1 cellular context compared by ENCODE assay signal in the genomic region with DNA sequence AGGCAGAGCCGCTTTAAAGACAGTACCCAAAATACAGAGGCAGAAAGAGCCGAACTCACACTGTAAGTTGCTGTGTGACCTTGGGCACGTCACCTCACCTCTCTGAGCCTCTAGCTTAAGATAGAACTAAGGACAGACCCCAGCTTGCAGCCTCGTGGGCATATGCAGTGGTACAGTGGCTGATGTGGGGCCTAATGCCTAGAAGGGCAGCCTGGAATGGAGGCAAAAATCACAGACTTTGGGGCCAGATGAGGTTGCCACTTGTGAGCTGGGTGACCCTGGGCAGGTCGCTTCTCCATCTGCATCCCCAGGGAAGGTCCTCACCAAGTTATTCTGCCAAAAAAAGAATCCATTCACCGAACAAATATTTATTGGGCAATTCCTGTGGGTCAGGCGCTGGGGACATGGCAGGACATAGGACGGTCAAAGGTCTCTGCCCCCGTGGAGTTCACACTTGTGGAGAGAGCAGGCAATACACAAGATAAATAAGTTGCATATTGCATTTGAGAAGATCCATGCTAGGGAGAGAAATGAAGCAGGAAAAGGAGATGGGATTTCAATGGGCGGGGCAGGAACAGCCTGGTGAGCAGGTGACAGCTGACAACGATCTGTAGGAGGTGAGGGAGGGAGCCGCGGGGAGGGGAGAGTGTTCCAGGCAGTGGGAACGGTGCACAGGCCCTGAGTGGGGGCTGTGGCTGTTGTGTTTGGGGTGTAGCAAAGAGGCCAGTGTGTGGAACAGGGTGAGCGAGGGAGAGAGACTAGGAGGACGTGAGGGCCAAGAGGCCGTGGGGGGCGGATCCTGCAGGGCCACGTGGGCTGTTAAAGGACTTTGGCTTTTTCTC.
TF ChIP-seq lines count a peak whose summit lies in the region.

No MANE protein-coding gene starts in this region.

TF ChIP-seq in HepG2, 621 proteins besides CTCF, POLR2A, EP300 and RAD21 (continued from another document and continues in another):
- TF ChIP-seq, protein P1, sequence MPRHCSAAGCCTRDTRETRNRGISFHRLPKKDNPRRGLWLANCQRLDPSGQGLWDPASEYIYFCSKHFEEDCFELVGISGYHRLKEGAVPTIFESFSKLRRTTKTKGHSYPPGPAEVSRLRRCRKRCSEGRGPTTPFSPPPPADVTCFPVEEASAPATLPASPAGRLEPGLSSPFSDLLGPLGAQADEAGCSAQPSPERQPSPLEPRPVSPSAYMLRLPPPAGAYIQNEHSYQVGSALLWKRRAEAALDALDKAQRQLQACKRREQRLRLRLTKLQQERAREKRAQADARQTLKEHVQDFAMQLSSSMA (CRISPR knock-in tag; IDR thresholded peaks at IDR 0.05) = peak; percentile 87
- 0 out of 2 replicates have a peak, but pooled peaks have one; percentile 84 for TF ChIP-seq ZNF550 (CRISPR knock-in tag; IDR thresholded peaks at IDR 0.05; ENCODE audit: borderline replicate concordance)
- TF ChIP-seq PTBP1 (IDR thresholded peaks at IDR 0.05; ENCODE audit: low read depth, low read length, poor library complexity, severe bottlenecking) = no peak
- TF ChIP-seq RBM22 (optimal IDR thresholded peaks at IDR 0.05; ENCODE audit: low read length) = peak; percentile 84
- TF ChIP-seq MEIS1 (CRISPR knock-in tag; IDR thresholded peaks at IDR 0.05; ENCODE audit: borderline replicate concordance) = peak; percentile 34; the same call in 1 of the 2 replicates
- peak; percentile 93 for TF ChIP-seq FOXK2 (IDR thresholded peaks at IDR 0.05)
- peak; percentile 88 for TF ChIP-seq ZNF589 (CRISPR knock-in tag; conservative IDR thresholded peaks at IDR 0.05)
- TF ChIP-seq ZNF460 (CRISPR knock-in tag; IDR thresholded peaks at IDR 0.05; ENCODE audit: borderline replicate concordance) = peak; percentile 27; the same call in 1 of the 2 replicates
- TF ChIP-seq ZNF12 (CRISPR knock-in tag; IDR thresholded peaks at IDR 0.05) = peak; percentile 58; the same call in 1 of the 2 replicates
- TF ChIP-seq SIN3A (IDR thresholded peaks at IDR 0.05; ENCODE audit: borderline replicate concordance, low read depth, low read length) = peak; percentile 84; the same call in 1 of the 2 replicates
- no peak for TF ChIP-seq ATRX (CRISPR knock-in tag; IDR thresholded peaks at IDR 0.05; ENCODE audit: borderline replicate concordance)
- TF ChIP-seq NFKBIZ (CRISPR knock-in tag; IDR thresholded peaks at IDR 0.05) = peak; percentile 73
- peak; percentile 83 for TF ChIP-seq GTF3A (CRISPR knock-in tag; conservative IDR thresholded peaks at IDR 0.05)
- TF ChIP-seq, protein P2, sequence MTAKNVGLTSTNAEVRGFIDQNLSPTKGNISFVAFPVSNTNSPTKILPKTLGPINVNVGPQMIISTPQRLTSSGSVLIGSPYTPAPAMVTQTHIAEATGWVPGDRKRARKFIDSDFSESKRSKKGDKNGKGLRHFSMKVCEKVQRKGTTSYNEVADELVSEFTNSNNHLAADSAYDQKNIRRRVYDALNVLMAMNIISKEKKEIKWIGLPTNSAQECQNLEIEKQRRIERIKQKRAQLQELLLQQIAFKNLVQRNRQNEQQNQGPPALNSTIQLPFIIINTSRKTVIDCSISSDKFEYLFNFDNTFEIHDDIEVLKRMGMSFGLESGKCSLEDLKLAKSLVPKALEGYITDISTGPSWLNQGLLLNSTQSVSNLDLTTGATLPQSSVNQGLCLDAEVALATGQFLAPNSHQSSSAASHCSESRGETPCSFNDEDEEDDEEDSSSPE (CRISPR knock-in tag; IDR thresholded peaks at IDR 0.05) = peak; percentile 20; the same call in 1 of the 2 replicates
- peak; percentile 99 for TF ChIP-seq ZNF746 (CRISPR knock-in tag; IDR thresholded peaks at IDR 0.05)
- no peak; the same call in 1 of the 2 replicates for TF ChIP-seq ZNF766 (CRISPR knock-in tag; IDR thresholded peaks at IDR 0.05; ENCODE audit: borderline replicate concordance)
- no peak; the same call in none of the 2 replicates for TF ChIP-seq PAWR (CRISPR knock-in tag; IDR thresholded peaks at IDR 0.05; ENCODE audit: borderline replicate concordance)
- TF ChIP-seq, protein P3, sequence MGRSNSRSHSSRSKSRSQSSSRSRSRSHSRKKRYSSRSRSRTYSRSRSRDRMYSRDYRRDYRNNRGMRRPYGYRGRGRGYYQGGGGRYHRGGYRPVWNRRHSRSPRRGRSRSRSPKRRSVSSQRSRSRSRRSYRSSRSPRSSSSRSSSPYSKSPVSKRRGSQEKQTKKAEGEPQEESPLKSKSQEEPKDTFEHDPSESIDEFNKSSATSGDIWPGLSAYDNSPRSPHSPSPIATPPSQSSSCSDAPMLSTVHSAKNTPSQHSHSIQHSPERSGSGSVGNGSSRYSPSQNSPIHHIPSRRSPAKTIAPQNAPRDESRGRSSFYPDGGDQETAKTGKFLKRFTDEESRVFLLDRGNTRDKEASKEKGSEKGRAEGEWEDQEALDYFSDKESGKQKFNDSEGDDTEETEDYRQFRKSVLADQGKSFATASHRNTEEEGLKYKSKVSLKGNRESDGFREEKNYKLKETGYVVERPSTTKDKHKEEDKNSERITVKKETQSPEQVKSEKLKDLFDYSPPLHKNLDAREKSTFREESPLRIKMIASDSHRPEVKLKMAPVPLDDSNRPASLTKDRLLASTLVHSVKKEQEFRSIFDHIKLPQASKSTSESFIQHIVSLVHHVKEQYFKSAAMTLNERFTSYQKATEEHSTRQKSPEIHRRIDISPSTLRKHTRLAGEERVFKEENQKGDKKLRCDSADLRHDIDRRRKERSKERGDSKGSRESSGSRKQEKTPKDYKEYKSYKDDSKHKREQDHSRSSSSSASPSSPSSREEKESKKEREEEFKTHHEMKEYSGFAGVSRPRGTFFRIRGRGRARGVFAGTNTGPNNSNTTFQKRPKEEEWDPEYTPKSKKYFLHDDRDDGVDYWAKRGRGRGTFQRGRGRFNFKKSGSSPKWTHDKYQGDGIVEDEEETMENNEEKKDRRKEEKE (IDR thresholded peaks at IDR 0.05) = no peak
- TF ChIP-seq, protein P4, sequence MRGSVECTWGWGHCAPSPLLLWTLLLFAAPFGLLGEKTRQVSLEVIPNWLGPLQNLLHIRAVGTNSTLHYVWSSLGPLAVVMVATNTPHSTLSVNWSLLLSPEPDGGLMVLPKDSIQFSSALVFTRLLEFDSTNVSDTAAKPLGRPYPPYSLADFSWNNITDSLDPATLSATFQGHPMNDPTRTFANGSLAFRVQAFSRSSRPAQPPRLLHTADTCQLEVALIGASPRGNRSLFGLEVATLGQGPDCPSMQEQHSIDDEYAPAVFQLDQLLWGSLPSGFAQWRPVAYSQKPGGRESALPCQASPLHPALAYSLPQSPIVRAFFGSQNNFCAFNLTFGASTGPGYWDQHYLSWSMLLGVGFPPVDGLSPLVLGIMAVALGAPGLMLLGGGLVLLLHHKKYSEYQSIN (CRISPR knock-in tag; IDR thresholded peaks at IDR 0.05; ENCODE audit: borderline replicate concordance) = no peak; the same call in 1 of the 2 replicates
- TF ChIP-seq, protein P5, sequence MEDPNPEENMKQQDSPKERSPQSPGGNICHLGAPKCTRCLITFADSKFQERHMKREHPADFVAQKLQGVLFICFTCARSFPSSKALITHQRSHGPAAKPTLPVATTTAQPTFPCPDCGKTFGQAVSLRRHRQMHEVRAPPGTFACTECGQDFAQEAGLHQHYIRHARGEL (CRISPR knock-in tag; IDR thresholded peaks at IDR 0.05) = peak; percentile 5; the same call in 1 of the 2 replicates
- TF ChIP-seq RFX1 (IDR thresholded peaks at IDR 0.05) = no peak
- no peak for TF ChIP-seq U2AF1 (optimal IDR thresholded peaks at IDR 0.05; ENCODE audit: low read depth, low read length)
- peak; percentile 20; the same call in 1 of the 2 replicates for TF ChIP-seq ZNF225 (CRISPR knock-in tag; IDR thresholded peaks at IDR 0.05)
- TF ChIP-seq, protein P6, sequence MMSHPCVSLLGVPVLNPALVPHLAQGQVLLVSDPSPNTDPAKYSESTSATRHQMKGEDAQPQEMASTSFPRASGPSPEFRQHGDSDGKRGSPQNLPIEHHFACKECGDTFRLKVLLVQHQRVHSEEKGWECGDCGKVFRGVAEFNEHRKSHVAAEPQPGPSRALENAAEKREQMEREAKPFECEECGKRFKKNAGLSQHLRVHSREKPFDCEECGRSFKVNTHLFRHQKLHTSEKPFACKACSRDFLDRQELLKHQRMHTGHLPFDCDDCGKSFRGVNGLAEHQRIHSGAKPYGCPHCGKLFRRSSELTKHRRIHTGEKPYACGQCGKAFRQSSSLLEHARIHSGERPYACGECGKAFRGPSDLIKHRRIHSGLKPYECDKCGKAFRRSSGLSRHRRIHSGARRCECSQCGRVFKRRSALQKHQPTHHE (CRISPR knock-in tag; IDR thresholded peaks at IDR 0.05; ENCODE audit: borderline replicate concordance) = no peak; the same call in 1 of the 2 replicates
- TF ChIP-seq HMG20A (CRISPR knock-in tag; IDR thresholded peaks at IDR 0.05; ENCODE audit: borderline replicate concordance) = peak; percentile 96
- TF ChIP-seq ZNF121 (CRISPR knock-in tag; IDR thresholded peaks at IDR 0.05) = peak; percentile 55; the same call in 1 of the 2 replicates
- no peak for TF ChIP-seq PCBP2 (optimal IDR thresholded peaks at IDR 0.05; ENCODE audit: low read depth, low read length, poor library complexity, severe bottlenecking)
- no peak for TF ChIP-seq HNRNPUL1 (IDR thresholded peaks at IDR 0.05; ENCODE audit: low read depth, low read length)
- TF ChIP-seq, protein P7, sequence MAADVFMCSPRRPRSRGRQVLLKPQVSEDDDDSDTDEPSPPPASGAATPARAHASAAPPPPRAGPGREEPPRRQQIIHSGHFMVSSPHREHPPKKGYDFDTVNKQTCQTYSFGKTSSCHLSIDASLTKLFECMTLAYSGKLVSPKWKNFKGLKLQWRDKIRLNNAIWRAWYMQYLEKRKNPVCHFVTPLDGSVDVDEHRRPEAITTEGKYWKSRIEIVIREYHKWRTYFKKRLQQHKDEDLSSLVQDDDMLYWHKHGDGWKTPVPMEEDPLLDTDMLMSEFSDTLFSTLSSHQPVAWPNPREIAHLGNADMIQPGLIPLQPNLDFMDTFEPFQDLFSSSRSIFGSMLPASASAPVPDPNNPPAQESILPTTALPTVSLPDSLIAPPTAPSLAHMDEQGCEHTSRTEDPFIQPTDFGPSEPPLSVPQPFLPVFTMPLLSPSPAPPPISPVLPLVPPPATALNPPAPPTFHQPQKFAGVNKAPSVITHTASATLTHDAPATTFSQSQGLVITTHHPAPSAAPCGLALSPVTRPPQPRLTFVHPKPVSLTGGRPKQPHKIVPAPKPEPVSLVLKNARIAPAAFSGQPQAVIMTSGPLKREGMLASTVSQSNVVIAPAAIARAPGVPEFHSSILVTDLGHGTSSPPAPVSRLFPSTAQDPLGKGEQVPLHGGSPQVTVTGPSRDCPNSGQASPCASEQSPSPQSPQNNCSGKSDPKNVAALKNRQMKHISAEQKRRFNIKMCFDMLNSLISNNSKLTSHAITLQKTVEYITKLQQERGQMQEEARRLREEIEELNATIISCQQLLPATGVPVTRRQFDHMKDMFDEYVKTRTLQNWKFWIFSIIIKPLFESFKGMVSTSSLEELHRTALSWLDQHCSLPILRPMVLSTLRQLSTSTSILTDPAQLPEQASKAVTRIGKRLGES (CRISPR knock-in tag; IDR thresholded peaks at IDR 0.05; ENCODE audit: borderline replicate concordance) = peak; percentile 99
- no peak for TF ChIP-seq PLRG1 (conservative IDR thresholded peaks at IDR 0.05)
- TF ChIP-seq RFX5 (IDR thresholded peaks at IDR 0.05; ENCODE audit: low read depth, low read length) = 0 out of 2 replicates have a peak, but pooled peaks have one; percentile 9
- peak; percentile 92; the same call in 1 of the 2 replicates for TF ChIP-seq ZNF383 (CRISPR knock-in tag; IDR thresholded peaks at IDR 0.05; ENCODE audit: borderline replicate concordance)
- no peak for TF ChIP-seq ZFP37 (CRISPR knock-in tag; IDR thresholded peaks at IDR 0.05; ENCODE audit: borderline replicate concordance)
- TF ChIP-seq, protein P8, sequence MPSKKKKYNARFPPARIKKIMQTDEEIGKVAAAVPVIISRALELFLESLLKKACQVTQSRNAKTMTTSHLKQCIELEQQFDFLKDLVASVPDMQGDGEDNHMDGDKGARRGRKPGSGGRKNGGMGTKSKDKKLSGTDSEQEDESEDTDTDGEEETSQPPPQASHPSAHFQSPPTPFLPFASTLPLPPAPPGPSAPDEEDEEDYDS (CRISPR knock-in tag; IDR thresholded peaks at IDR 0.05) = peak; percentile 94
- peak; percentile 77; the same call in 1 of the 2 replicates for TF ChIP-seq ZBTB42 (CRISPR knock-in tag; IDR thresholded peaks at IDR 0.05)
- TF ChIP-seq JUNB (CRISPR knock-in tag; IDR thresholded peaks at IDR 0.05; ENCODE audit: borderline replicate concordance) = peak; percentile 80
- peak; percentile 97; the same call in 1 of the 2 replicates for TF ChIP-seq FOXK1 (CRISPR knock-in tag; IDR thresholded peaks at IDR 0.05; ENCODE audit: borderline replicate concordance, low read depth)
- TF ChIP-seq KLF11 (CRISPR knock-in tag; IDR thresholded peaks at IDR 0.05) = no peak; the same call in 1 of the 2 replicates
- peak; percentile 17; the same call in 1 of the 2 replicates for TF ChIP-seq ZBTB21 (CRISPR knock-in tag; IDR thresholded peaks at IDR 0.05)
- no peak for TF ChIP-seq NONO (IDR thresholded peaks at IDR 0.05)
- TF ChIP-seq NONO (CRISPR knock-in tag; conservative IDR thresholded peaks at IDR 0.05) = peak; percentile 84
- TF ChIP-seq, protein P9, sequence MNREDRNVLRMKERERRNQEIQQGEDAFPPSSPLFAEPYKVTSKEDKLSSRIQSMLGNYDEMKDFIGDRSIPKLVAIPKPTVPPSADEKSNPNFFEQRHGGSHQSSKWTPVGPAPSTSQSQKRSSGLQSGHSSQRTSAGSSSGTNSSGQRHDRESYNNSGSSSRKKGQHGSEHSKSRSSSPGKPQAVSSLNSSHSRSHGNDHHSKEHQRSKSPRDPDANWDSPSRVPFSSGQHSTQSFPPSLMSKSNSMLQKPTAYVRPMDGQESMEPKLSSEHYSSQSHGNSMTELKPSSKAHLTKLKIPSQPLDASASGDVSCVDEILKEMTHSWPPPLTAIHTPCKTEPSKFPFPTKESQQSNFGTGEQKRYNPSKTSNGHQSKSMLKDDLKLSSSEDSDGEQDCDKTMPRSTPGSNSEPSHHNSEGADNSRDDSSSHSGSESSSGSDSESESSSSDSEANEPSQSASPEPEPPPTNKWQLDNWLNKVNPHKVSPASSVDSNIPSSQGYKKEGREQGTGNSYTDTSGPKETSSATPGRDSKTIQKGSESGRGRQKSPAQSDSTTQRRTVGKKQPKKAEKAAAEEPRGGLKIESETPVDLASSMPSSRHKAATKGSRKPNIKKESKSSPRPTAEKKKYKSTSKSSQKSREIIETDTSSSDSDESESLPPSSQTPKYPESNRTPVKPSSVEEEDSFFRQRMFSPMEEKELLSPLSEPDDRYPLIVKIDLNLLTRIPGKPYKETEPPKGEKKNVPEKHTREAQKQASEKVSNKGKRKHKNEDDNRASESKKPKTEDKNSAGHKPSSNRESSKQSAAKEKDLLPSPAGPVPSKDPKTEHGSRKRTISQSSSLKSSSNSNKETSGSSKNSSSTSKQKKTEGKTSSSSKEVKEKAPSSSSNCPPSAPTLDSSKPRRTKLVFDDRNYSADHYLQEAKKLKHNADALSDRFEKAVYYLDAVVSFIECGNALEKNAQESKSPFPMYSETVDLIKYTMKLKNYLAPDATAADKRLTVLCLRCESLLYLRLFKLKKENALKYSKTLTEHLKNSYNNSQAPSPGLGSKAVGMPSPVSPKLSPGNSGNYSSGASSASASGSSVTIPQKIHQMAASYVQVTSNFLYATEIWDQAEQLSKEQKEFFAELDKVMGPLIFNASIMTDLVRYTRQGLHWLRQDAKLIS (CRISPR knock-in tag; IDR thresholded peaks at IDR 0.05) = peak; percentile 18; the same call in 1 of the 2 replicates
- TF ChIP-seq, protein P10, sequence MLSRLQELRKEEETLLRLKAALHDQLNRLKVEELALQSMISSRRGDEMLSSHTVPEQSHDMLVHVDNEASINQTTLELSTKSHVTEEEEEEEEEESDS (CRISPR knock-in tag; IDR thresholded peaks at IDR 0.05; ENCODE audit: borderline replicate concordance) = peak; percentile 20; the same call in 1 of the 2 replicates
- peak; percentile 77 for TF ChIP-seq ATF1 (CRISPR knock-in tag; IDR thresholded peaks at IDR 0.05)
- no peak; the same call in 1 of the 2 replicates for TF ChIP-seq TEAD2 (CRISPR knock-in tag; IDR thresholded peaks at IDR 0.05)
